In the genomic region with DNA sequence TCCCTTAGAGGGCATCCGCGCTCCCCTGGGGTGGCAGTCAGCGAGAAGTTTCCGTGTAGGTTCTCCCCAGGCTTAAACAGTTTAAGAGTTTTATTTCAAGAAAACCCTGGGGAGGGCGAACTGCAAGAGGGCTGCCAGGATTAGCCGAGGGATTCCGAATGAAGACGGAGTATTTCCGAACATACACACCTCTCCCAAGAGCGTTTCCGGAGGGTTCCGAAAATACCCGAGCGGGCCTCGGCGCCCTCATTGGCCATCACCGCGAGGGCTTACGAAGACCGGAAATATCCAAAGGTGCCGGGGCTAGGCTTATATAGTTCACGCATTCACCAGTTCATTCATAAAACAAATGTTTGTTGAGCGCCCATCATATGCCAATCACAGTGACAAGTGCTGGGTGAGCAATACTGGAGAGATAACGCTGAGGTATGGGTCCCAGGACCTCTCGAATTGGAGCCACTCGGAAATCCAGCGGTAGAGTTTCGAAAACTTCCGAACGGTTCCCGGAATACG, we compare ENCODE assay signal across 8 cellular contexts. TPM values are rescaled to one million over a fixed set of nuclear protein-coding genes. Genes with fewer than 3 reads are reported as not detected.
DNase-seq lines count a peak whose midpoint lies in the region; ATAC-seq and TF ChIP-seq lines count a peak whose summit lies in the region.

No MANE protein-coding gene starts in this region.

- H3K4me1 ChIP-seq in GM23248 (ENCODE audit: insufficient read depth): peaks cover 33% of the 10 kb centered on the region
- H3K4me1 ChIP-seq in Karpas-422 (ENCODE audit: low read length): peaks cover 38% of the 10 kb centered on the region
- H3K4me1 ChIP-seq in Peyer's patch: peaks cover 8 to 54% (median 29%) of the 10 kb centered on the region in 4 donors
- H3K4me1 ChIP-seq in fibroblast of lung (ENCODE audit: control insufficient read depth, extremely low read depth, insufficient read depth, low read length): peaks cover 18% of the 10 kb centered on the region

- DNase-seq in DMS153 treated with DMSO at 0.1 percent for 48 hours (lab: John Stamatoyannopoulos, UW; ENCODE audit: unreplicated experiment) (peak; percentile 92), GM23248 (peak; percentile 96), Karpas-422 (peak; percentile 99), Peyer's patch (peak; percentile 97 to 99 (median 99)), fibroblast of lung (ENCODE audit: low read depth in 2 of 2) (peak; percentile 93 to 96), naive B cell (peak; percentile 88)
- DNase-seq in activated T-helper 1 cell treated with anti-CD3 and anti-CD28 coated beads, Interleukin-12 subunit alpha, Interleukin-12 subunit beta, Interleukin-2, Interleukin-4 antibody, amounts not matched to agents 30 ng/mL and 10 ng/mL and 1 ng/mL, durations not matched to agents 14 hours and 24 hours and 36 hours (ENCODE audit: low spot score): peak; percentile 93
- DNase-seq in stimulated activated CD8-positive, alpha-beta memory T cell treated with anti-CD3 and anti-CD28 coated beads, Interleukin-7, amount 100 ng/mL, for 48 hours (ENCODE audit: extremely low read depth in 1 of 2, low read depth in 1 of 2): peak; percentile 86 to 93

- peaks cover 16% of the 10 kb centered on the region for H3F3A ChIP-seq in GM23248 (ENCODE audit: insufficient read depth)

- H3K9me3 Mint-ChIP-seq in activated T-helper 1 cell treated with anti-CD3 and anti-CD28 coated beads, Interleukin-12 subunit alpha, Interleukin-12 subunit beta, Interleukin-2, Interleukin-4 antibody, amounts not matched to agents 30 ng/mL and 10 ng/mL and 1 ng/mL, durations not matched to agents 14 hours and 24 hours and 36 hours: no peaks in the 10 kb centered on the region
- peaks cover 0 to 5% (median 0%) of the 10 kb centered on the region in 7 donors for H3K9me3 Mint-ChIP-seq in naive B cell

- H3K27me3 ChIP-seq in GM23248 (replicated peaks; ENCODE audit: insufficient read depth): no peaks in the 10 kb centered on the region
- no peaks in the 10 kb centered on the region for H3K27me3 ChIP-seq in Karpas-422 (ENCODE audit: low read length)
- no peaks in the 10 kb centered on the region for H3K27me3 ChIP-seq in Peyer's patch
- no peaks in the 10 kb centered on the region for H3K27me3 ChIP-seq in fibroblast of lung (ENCODE audit: control insufficient read depth, insufficient read depth, low read length)

- H3K4me3 Mint-ChIP-seq in activated T-helper 1 cell treated with anti-CD3 and anti-CD28 coated beads, Interleukin-12 subunit alpha, Interleukin-12 subunit beta, Interleukin-2, Interleukin-4 antibody, amounts not matched to agents 30 ng/mL and 10 ng/mL and 1 ng/mL, durations not matched to agents 14 hours and 24 hours and 36 hours: peak overlapping the region; percentile 99
- peak overlapping the region; percentile 91 to 100 (median 100) for H3K4me3 Mint-ChIP-seq in naive B cell

- H2AFZ ChIP-seq in GM23248 (peak overlapping the region; percentile 91), Karpas-422 (ENCODE audit: low read length) (peak overlapping the region; percentile 74; the same call in 1 of the 2 replicates), fibroblast of lung (ENCODE audit: low read length) (peak overlapping the region; percentile 81)

- H3K79me2 ChIP-seq in GM23248 (ENCODE audit: insufficient read depth) (peaks cover 42% of the 10 kb centered on the region), Karpas-422 (ENCODE audit: low read length) (peaks cover 17% of the 10 kb centered on the region), fibroblast of lung (ENCODE audit: control insufficient read depth, insufficient read depth, low read length) (peaks cover 42% of the 10 kb centered on the region)

- in situ Hi-C loops in GM23248 (cut with MboI): no loop called here

- WGBS in GM23248 (ENCODE audit: low coverage in 1 of 2, low lambda C conversion rate in 2 of 2, missing lambda C conversion rate in 2 of 2), 2 experiments: 1% methylated on average over 31 to 32 of the region's 32 CpGs

- H3K9me2 ChIP-seq in GM23248 (ENCODE audit: insufficient read depth): no peaks in the 10 kb centered on the region
- H3K9me2 ChIP-seq in Karpas-422 (replicated peaks; ENCODE audit: insufficient read depth, low read length): no peaks in the 10 kb centered on the region

- H3K36me3 ChIP-seq in GM23248 (ENCODE audit: low read depth) (peaks cover 27% of the 10 kb centered on the region; the same call in 1 of the 2 replicates), Karpas-422 (ENCODE audit: insufficient read depth, low read length) (peaks cover 26% of the 10 kb centered on the region), Peyer's patch (peaks cover 0 to 36% (median 0%) of the 10 kb centered on the region in 3 donors), fibroblast of lung (ENCODE audit: control insufficient read depth, insufficient read depth, low read length) (peaks cover 27% of the 10 kb centered on the region)

- H3K9ac ChIP-seq in GM23248 (peak overlapping the region; percentile 92), Karpas-422 (ENCODE audit: low read length) (peak overlapping the region; percentile 83), fibroblast of lung (ENCODE audit: insufficient read depth, low read length) (peak overlapping the region; percentile 75)

- peaks cover 39% of the 10 kb centered on the region for H3K4me1 Mint-ChIP-seq in activated T-helper 1 cell treated with anti-CD3 and anti-CD28 coated beads, Interleukin-12 subunit alpha, Interleukin-12 subunit beta, Interleukin-2, Interleukin-4 antibody, amounts not matched to agents 30 ng/mL and 10 ng/mL and 1 ng/mL, durations not matched to agents 14 hours and 24 hours and 36 hours (ENCODE audit: low read depth)
- peaks cover 44 to 76% (median 70%) of the 10 kb centered on the region in 3 donors for H3K4me1 Mint-ChIP-seq in naive B cell

- H3K27ac Mint-ChIP-seq in activated T-helper 1 cell treated with anti-CD3 and anti-CD28 coated beads, Interleukin-12 subunit alpha, Interleukin-12 subunit beta, Interleukin-2, Interleukin-4 antibody, amounts not matched to agents 30 ng/mL and 10 ng/mL and 1 ng/mL, durations not matched to agents 14 hours and 24 hours and 36 hours: peak overlapping the region; percentile 96
- peak overlapping the region; percentile 99 to 100 (median 100) for H3K27ac Mint-ChIP-seq in naive B cell

- peak overlapping the region; percentile 88 for H3K4me2 ChIP-seq in GM23248 (ENCODE audit: unreplicated experiment)
- H3K4me2 ChIP-seq in Karpas-422 (ENCODE audit: low read depth, low read length, poor library complexity, severe bottlenecking): peak overlapping the region; percentile 92
- H3K4me2 ChIP-seq in fibroblast of lung (ENCODE audit: extremely low read depth, insufficient read depth, low read length): peak overlapping the region; percentile 82

- no peaks in the 10 kb centered on the region for H3K27me3 Mint-ChIP-seq in activated T-helper 1 cell treated with anti-CD3 and anti-CD28 coated beads, Interleukin-12 subunit alpha, Interleukin-12 subunit beta, Interleukin-2, Interleukin-4 antibody, amounts not matched to agents 30 ng/mL and 10 ng/mL and 1 ng/mL, durations not matched to agents 14 hours and 24 hours and 36 hours (ENCODE audit: insufficient read depth)
- H3K27me3 Mint-ChIP-seq in naive B cell: no peaks in the 10 kb centered on the region

- intact Hi-C loops in activated T-helper 1 cell treated with anti-CD3 and anti-CD28 coated beads, Interleukin-12 subunit alpha, Interleukin-12 subunit beta, Interleukin-2, Interleukin-4 antibody, amounts not matched to agents 30 ng/mL and 10 ng/mL and 1 ng/mL, durations not matched to agents 14 hours and 24 hours and 36 hours (cut with micrococcal nuclease): loop anchor here (1.0 kb wide), 10 partner anchors 23 to 322 kb away; a partner anchor contains a TSS

- H3K27ac ChIP-seq in GM23248: peak overlapping the region; percentile 71
- H3K27ac ChIP-seq in Karpas-422 (ENCODE audit: low read length): peak overlapping the region; percentile 92
- peak overlapping the region; percentile 85 to 96 (median 91) for H3K27ac ChIP-seq in Peyer's patch
- H3K27ac ChIP-seq in fibroblast of lung (ENCODE audit: insufficient read depth, low read length): peak overlapping the region; percentile 87

- H3K9me3 ChIP-seq in GM23248 (ENCODE audit: low read depth) (no peaks in the 10 kb centered on the region), Karpas-422 (ENCODE audit: low read length) (no peaks in the 10 kb centered on the region), Peyer's patch (no peaks in the 10 kb centered on the region), fibroblast of lung (ENCODE audit: control insufficient read depth, insufficient read depth, low read depth, low read length) (no peaks in the 10 kb centered on the region)

- H4K20me1 ChIP-seq in GM23248 (ENCODE audit: insufficient read depth) (peaks cover 16% of the 10 kb centered on the region; the same call in 1 of the 2 replicates), Karpas-422 (ENCODE audit: insufficient read depth, low read depth, low read length) (peaks cover 40% of the 10 kb centered on the region), fibroblast of lung (ENCODE audit: control insufficient read depth, extremely low read depth, insufficient read depth, low read length) (peaks cover 3% of the 10 kb centered on the region)

- no peak for TF ChIP-seq CTCF in Peyer's patch (IDR thresholded peaks at IDR 0.05)
- no peak for TF ChIP-seq CTCF in fibroblast of lung (conservative IDR thresholded peaks at IDR 0.05 in 1 of 2, IDR thresholded peaks at IDR 0.05 in 1 of 2; ENCODE audit: low read depth in 1 of 2, low read length in 2 of 2)

- peak; percentile 67 to 68 for ATAC-seq in naive B cell (ENCODE audit: low read depth in 2 of 2)

- H3K36me3 Mint-ChIP-seq in activated T-helper 1 cell treated with anti-CD3 and anti-CD28 coated beads, Interleukin-12 subunit alpha, Interleukin-12 subunit beta, Interleukin-2, Interleukin-4 antibody, amounts not matched to agents 30 ng/mL and 10 ng/mL and 1 ng/mL, durations not matched to agents 14 hours and 24 hours and 36 hours (ENCODE audit: low read depth): peaks cover 38% of the 10 kb centered on the region
- H3K36me3 Mint-ChIP-seq in naive B cell: peaks cover 0 to 4% of the 10 kb centered on the region in 2 donors

- TF ChIP-seq POLR2A in Peyer's patch (IDR thresholded peaks at IDR 0.05): peak in 1 of 2 donors; percentile 25

- H3K4me3 ChIP-seq in GM23248 (peak overlapping the region; percentile 94), Karpas-422 (ENCODE audit: low read length) (peak overlapping the region; percentile 99), Peyer's patch (peak overlapping the region; percentile 66 to 86 (median 81)), fibroblast of lung (replicated peaks in 1 of 4; ENCODE audit: control extremely low read depth in 1 of 4, insufficient read depth in 1 of 4, low read depth in 3 of 4, low read length in 4 of 4) (peak overlapping the region; percentile 20 to 98 (median 72))

RNA-seq across cellular contexts. Expression of a gene that starts 0.4 kb away (rescaled TPM):
- 300 and 875 TPM in 2 replicates for total RNA-seq in GM23248 (2014; rRNA removed; shearing (Covaris generic))
- polyA plus RNA-seq in GM23248 (2016; fragmentation: Nextera tagmentation; extraction: Ambion mirVana) (530 and 536 TPM in 2 replicates), fibroblast of lung (548 and 665 TPM in 2 replicates), naive B cell (ENCODE audit: low read depth in 6 of 6) (100 to 1,000 TPM; 229 to 734 (median 601) TPM)
- total RNA-seq in Karpas-422 (2014; rRNA removed; shearing (Covaris generic); ENCODE audit: low replicate concordance): 959 and 1,311 TPM in 2 replicates
- total RNA-seq in Peyer's patch (100 to 1,000 TPM; 116 to 394 (median 283) TPM), fibroblast of lung (146 and 168 TPM in 2 replicates)
- 1,835 and 1,847 TPM in 2 replicates for total RNA-seq in activated T-helper 1 cell treated with anti-CD3 and anti-CD28 coated beads, Interleukin-12 subunit alpha, Interleukin-12 subunit beta, Interleukin-2, Interleukin-4 antibody, amounts not matched to agents 30 ng/mL and 10 ng/mL and 1 ng/mL, durations not matched to agents 14 hours and 24 hours and 36 hours
- polyA plus RNA-seq in fibroblast of lung (2012): 2,843 and 2,858 TPM in 2 replicates
- 715 and 824 TPM in 2 replicates for polyA minus RNA-seq in fibroblast of lung (ENCODE audit: low replicate concordance)

RNA-seq across cellular contexts. Expression of a gene that starts 1.2 kb away (rescaled TPM):
- total RNA-seq in GM23248 (2014; rRNA removed; shearing (Covaris generic)): 0.97 and 1.8 TPM in 2 replicates
- polyA plus RNA-seq in GM23248 (2016; fragmentation: Nextera tagmentation; extraction: Ambion mirVana) (not detected in 2 replicates), fibroblast of lung (not detected in 2 replicates), naive B cell (ENCODE audit: low read depth in 6 of 6) (under 1 TPM in 4 of 6 donors, not detected in 2; 0.29 to 0.90 (median 0.40) TPM)
- 0.89 and 8.0 TPM in 2 replicates for total RNA-seq in Karpas-422 (2014; rRNA removed; shearing (Covaris generic); ENCODE audit: low replicate concordance)
- total RNA-seq in Peyer's patch (10 to 100 TPM; 19.8 to 75.8 (median 61.6) TPM), fibroblast of lung (0.26 and 0.33 TPM in 2 replicates)
- 9.7 and 10.6 TPM in 2 replicates for total RNA-seq in activated T-helper 1 cell treated with anti-CD3 and anti-CD28 coated beads, Interleukin-12 subunit alpha, Interleukin-12 subunit beta, Interleukin-2, Interleukin-4 antibody, amounts not matched to agents 30 ng/mL and 10 ng/mL and 1 ng/mL, durations not matched to agents 14 hours and 24 hours and 36 hours
- 0.15 TPM in 1 of 2 replicates, not detected in the other for polyA plus RNA-seq in fibroblast of lung (2012)
- not detected in 2 replicates for polyA minus RNA-seq in fibroblast of lung (ENCODE audit: low replicate concordance)

RNA-seq across cellular contexts. Expression of a gene that starts 8.7 kb away (rescaled TPM):
- not detected in 2 replicates for total RNA-seq in GM23248 (2014; rRNA removed; shearing (Covaris generic))
- polyA plus RNA-seq in GM23248 (2016; fragmentation: Nextera tagmentation; extraction: Ambion mirVana) (0.47 TPM in 1 of 2 replicates, not detected in the other), fibroblast of lung (0.14 TPM in 1 of 2 replicates, not detected in the other), naive B cell (ENCODE audit: low read depth in 6 of 6) (not detected)
- not detected in 2 replicates for total RNA-seq in Karpas-422 (2014; rRNA removed; shearing (Covaris generic); ENCODE audit: low replicate concordance)
- total RNA-seq in Peyer's patch (not detected), fibroblast of lung (not detected in 2 replicates)
- not detected in 2 replicates for total RNA-seq in activated T-helper 1 cell treated with anti-CD3 and anti-CD28 coated beads, Interleukin-12 subunit alpha, Interleukin-12 subunit beta, Interleukin-2, Interleukin-4 antibody, amounts not matched to agents 30 ng/mL and 10 ng/mL and 1 ng/mL, durations not matched to agents 14 hours and 24 hours and 36 hours
- not detected in 2 replicates for polyA plus RNA-seq in fibroblast of lung (2012)
- polyA minus RNA-seq in fibroblast of lung (ENCODE audit: low replicate concordance): not detected in 2 replicates

RNA-seq across cellular contexts. Expression of a gene that starts 15.0 kb away (rescaled TPM):
- total RNA-seq in GM23248 (2014; rRNA removed; shearing (Covaris generic)): 12.8 and 28.7 TPM in 2 replicates
- polyA plus RNA-seq in GM23248 (2016; fragmentation: Nextera tagmentation; extraction: Ambion mirVana) (6.7 and 6.9 TPM in 2 replicates), fibroblast of lung (1.2 and 1.3 TPM in 2 replicates), naive B cell (ENCODE audit: low read depth in 6 of 6) (not detected)
- total RNA-seq in Karpas-422 (2014; rRNA removed; shearing (Covaris generic); ENCODE audit: low replicate concordance): 0.40 and 0.41 TPM in 2 replicates
- total RNA-seq in Peyer's patch (not detected), fibroblast of lung (0.66 and 1.0 TPM in 2 replicates)
- total RNA-seq in activated T-helper 1 cell treated with anti-CD3 and anti-CD28 coated beads, Interleukin-12 subunit alpha, Interleukin-12 subunit beta, Interleukin-2, Interleukin-4 antibody, amounts not matched to agents 30 ng/mL and 10 ng/mL and 1 ng/mL, durations not matched to agents 14 hours and 24 hours and 36 hours: 0.34 TPM in 1 of 2 replicates, not detected in the other
- polyA plus RNA-seq in fibroblast of lung (2012): 1.9 and 2.2 TPM in 2 replicates
- polyA minus RNA-seq in fibroblast of lung (ENCODE audit: low replicate concordance): 0.96 and 1.1 TPM in 2 replicates

RNA-seq across cellular contexts. Expression of a gene that starts 22.2 kb away (rescaled TPM):
- not detected in 2 replicates for total RNA-seq in GM23248 (2014; rRNA removed; shearing (Covaris generic))
- polyA plus RNA-seq in GM23248 (2016; fragmentation: Nextera tagmentation; extraction: Ambion mirVana) (not detected in 2 replicates), fibroblast of lung (not detected in 2 replicates), naive B cell (ENCODE audit: low read depth in 6 of 6) (not detected)
- not detected in 2 replicates for total RNA-seq in Karpas-422 (2014; rRNA removed; shearing (Covaris generic); ENCODE audit: low replicate concordance)
- total RNA-seq in Peyer's patch (not detected), fibroblast of lung (not detected in 2 replicates)
- total RNA-seq in activated T-helper 1 cell treated with anti-CD3 and anti-CD28 coated beads, Interleukin-12 subunit alpha, Interleukin-12 subunit beta, Interleukin-2, Interleukin-4 antibody, amounts not matched to agents 30 ng/mL and 10 ng/mL and 1 ng/mL, durations not matched to agents 14 hours and 24 hours and 36 hours: 0.05 TPM in 1 of 2 replicates, not detected in the other
- polyA plus RNA-seq in fibroblast of lung (2012): not detected in 2 replicates
- polyA minus RNA-seq in fibroblast of lung (ENCODE audit: low replicate concordance): not detected in 2 replicates

Comparison
In these comparisons a context has a peak if more than half of its experiments do, and no peak if none do; other contexts are left out.
1. Peak in every context shown above with its lines: DNase-seq, ATAC-seq, H3K4me3 ChIP-seq and H3K27ac ChIP-seq.